ENCODE assay signal across 8 cellular contexts in the genomic region with DNA sequence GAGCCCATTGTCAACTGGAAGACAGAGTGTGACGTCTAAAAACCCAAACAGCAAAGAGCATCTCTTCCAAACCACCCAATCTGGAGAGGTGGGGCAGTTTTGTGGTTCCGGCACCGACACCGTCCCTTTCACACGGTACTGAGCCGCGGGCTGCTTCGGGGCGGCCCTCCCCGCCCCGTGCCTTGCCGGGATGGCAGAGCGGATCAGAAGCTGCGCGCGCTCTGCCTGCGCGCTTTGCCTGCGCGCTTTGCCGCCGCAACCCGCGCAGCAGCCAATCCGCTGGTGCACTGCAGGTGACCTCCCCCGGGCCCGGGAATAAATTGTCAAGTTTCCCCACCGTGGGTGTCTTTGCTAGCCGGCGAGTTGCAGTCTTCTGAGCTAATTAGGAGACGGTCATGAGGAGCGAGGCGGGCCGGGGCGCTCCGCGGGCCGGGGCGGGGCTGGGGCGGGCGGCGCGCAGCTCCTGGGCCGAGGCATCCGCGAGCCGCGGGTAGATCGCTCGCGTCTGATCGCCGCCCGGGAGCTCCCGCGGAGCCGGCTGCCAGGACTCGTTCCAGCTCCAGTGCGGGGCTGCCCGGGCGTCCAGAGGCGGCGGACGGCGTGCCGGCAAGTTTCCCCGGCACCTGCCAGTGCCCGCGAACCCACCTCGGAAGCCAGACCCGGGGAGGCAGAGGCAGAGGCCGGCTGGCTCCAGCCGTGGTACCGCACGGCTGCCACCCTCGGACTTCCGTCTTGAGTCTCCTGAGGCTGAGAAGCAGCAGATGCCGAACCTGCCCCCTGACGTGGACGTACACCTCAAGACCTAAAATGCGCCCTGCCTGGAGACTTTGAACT.
DNase-seq lines count a peak whose midpoint lies in the region; ATAC-seq and TF ChIP-seq lines count a peak whose summit lies in the region.

No MANE protein-coding gene starts in this region.

- TF ChIP-seq EP300 in transverse colon (IDR thresholded peaks at IDR 0.05; ENCODE audit: low read depth) = no peak

- H3K9me3 ChIP-seq in transverse colon = no peaks in the 10 kb centered on the region

- in situ Hi-C loops in GM13976 (cut with MboI; ENCODE audit: low sequenced_read_pairs, unreplicated experiment) = no loop called here
- in situ Hi-C loops in brain microvascular endothelial cell (cut with HindIII; ENCODE audit: low pct_ligation_motif_present, low sequenced_read_pairs) = no loop called here
- in situ Hi-C loops in transverse colon (cut with MboI; ENCODE audit: low pct_ligation_motif_present in 1 of 4, low pct_unique_long_range_greater_than_20kb in 1 of 4, low sequenced_read_pairs in 3 of 4) = no loop called here

- H3K4me3 Mint-ChIP-seq in memory B cell = peak overlapping the region; percentile 61

- H3K4me1 ChIP-seq in transverse colon = peaks cover 4 to 37% (median 15%) of the 10 kb centered on the region in 4 donors

- no peaks in the 10 kb centered on the region for H3K36me3 ChIP-seq in brain microvascular endothelial cell (replicated peaks)
- no peaks in the 10 kb centered on the region for H3K36me3 ChIP-seq in transverse colon

- intact Hi-C loops in transverse colon (cut with DNase I; ENCODE audit: low total_unique reads) = no loop called here

- H3K4me3 ChIP-seq in brain microvascular endothelial cell (ENCODE audit: low read depth, low read length) (peak overlapping the region; percentile 31), transverse colon (peak overlapping the region; percentile 17 to 48 (median 46))

- peaks cover 11% of the 10 kb centered on the region for H3K4me1 Mint-ChIP-seq in memory B cell

- H3K27ac ChIP-seq in brain microvascular endothelial cell (no peak overlapping the region), transverse colon (peak overlapping the region; percentile 43 to 74 (median 66))

- H3K27me3 ChIP-seq in brain microvascular endothelial cell (replicated peaks) (peaks cover 18% of the 10 kb centered on the region), transverse colon (no peaks in the 10 kb centered on the region)

- ATAC-seq in memory B cell (ENCODE audit: low read depth) = peak; percentile 50

- H3K27me3 Mint-ChIP-seq in memory B cell = peaks cover 4% of the 10 kb centered on the region

- no peak for TF ChIP-seq CTCF in GM13976 (IDR thresholded peaks at IDR 0.05; ENCODE audit: borderline replicate concordance, control extremely low read depth, extremely low read depth, insufficient read depth, missing control alignments)
- no peak for TF ChIP-seq CTCF in brain microvascular endothelial cell (IDR thresholded peaks at IDR 0.05; ENCODE audit: low read depth, low read length, missing control alignments)
- TF ChIP-seq CTCF in transverse colon (IDR thresholded peaks at IDR 0.05) = no peak

- WGBS in transverse colon (ENCODE audit: low coverage in 1 of 2), 2 donors = 6% methylated on average over 49 of the region's 81 CpGs; no CpG with 5 or more reads in 1 of the 2 donors

- no peak overlapping the region for H3K27ac Mint-ChIP-seq in memory B cell

- TF ChIP-seq POLR2A in transverse colon (IDR thresholded peaks at IDR 0.05) = peak; percentile 67

- peaks cover 18% of the 10 kb centered on the region for H3K36me3 Mint-ChIP-seq in memory B cell

- H3K9me3 Mint-ChIP-seq in memory B cell = peaks cover 1% of the 10 kb centered on the region

- DNase-seq in GM13976 (ENCODE audit: low spot score) (peak; percentile 51), NCI-H1105 treated with DMSO at 0.1 percent for 48 hours (lab: John Stamatoyannopoulos, UW) (peak; percentile 64), brain microvascular endothelial cell (no peak), memory B cell (ENCODE audit: low spot score in 2 of 2) (no peak), transverse colon (peak; percentile 38), GM19238 (ENCODE audit: insufficient read length, low spot score) (no peak), midbrain (lab: John Stamatoyannopoulos, UW) (no peak)
- no peak for DNase-seq in activated effector memory CD4-positive, alpha-beta T cell treated with anti-CD3 and anti-CD28 coated beads, Interleukin-2, amount 50 U/mL, for 16 hours

Comparison
In these comparisons a context has a peak if more than half of its experiments do, and no peak if none do; other contexts are left out.
1. DNase-seq: peak in GM13976 (single experiment), NCI-H1105 treated with DMSO at 0.1 percent for 48 hours (single experiment) and transverse colon (single experiment); none in brain microvascular endothelial cell (single experiment), memory B cell (0 of 2), GM19238 (single experiment), midbrain (single experiment) and activated effector memory CD4-positive, alpha-beta T cell treated with anti-CD3 and anti-CD28 coated beads, Interleukin-2, amount 50 U/mL, for 16 hours (single experiment).